In the genomic region with DNA sequence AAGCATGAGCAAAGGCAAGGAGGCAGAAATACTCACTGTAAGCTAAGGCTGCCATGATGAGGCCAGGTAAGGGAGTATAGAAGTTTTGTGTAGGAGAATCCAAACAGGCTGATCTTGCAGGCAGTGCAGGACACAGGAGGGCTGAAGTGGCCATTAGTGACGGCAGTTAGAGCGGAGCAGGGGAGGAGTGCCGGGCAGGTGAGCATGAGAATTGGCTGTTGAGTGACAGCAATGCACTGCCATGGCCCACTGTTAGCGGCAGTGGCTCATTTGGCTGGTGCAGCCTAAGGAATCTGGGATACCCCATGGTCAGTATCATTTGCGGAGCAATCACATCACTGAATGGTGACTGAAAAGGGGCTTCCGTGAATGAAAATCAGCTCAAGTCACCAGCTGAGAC, we compare ENCODE assay signal across 18 cellular contexts.
"Had no signal": no experiment of that assay in that cellular context is flagged by ENCODE, and none has a peak within 500 bp of the region (broad histone marks: within the 10 kb centered on the region; RNA-seq: fewer than 3 reads in every experiment).

No MANE protein-coding gene starts in this region.

- H3K36me3 ChIP-seq: lower lobe of right lung, spleen, WERI-Rb-1 had no signal

- H3K27me3 ChIP-seq: hepatocyte, spleen had no signal

- H3K4me3 ChIP-seq: hepatocyte, lower lobe of right lung, spleen had no signal

- DNase-seq: activated CD4-positive, alpha-beta T cell treated with anti-CD3 and anti-CD28 coated beads, Interleukin-2, amount 50 U/mL, for 1 hour; activated CD4-positive, CD25-positive, alpha-beta regulatory T cell treated with anti-CD3 and anti-CD28 coated beads, Interleukin-2, amount 50 U/mL, for 72 hours; activated CD8-positive, alpha-beta T cell treated with anti-CD3 and anti-CD28 coated beads, Interleukin-2, amount 10 ng/mL, durations not matched to agents 7 days and 5 days; activated naive CD8-positive, alpha-beta T cell treated with anti-CD3 and anti-CD28 coated beads for 36 hours; cerebellar nuclear complex; cortex of kidney; lower lobe of right lung; mesendoderm; naive B cell; nucleus accumbens; spleen; stimulated activated CD4-positive, alpha-beta T cell treated with anti-CD3 and anti-CD28 coated beads, Interleukin-4, amount 100 ng/mL, for 1 hour; stimulated activated naive CD4-positive, alpha-beta T cell; T-cell; WERI-Rb-1 had no signal

- H3K9me3 ChIP-seq: lower lobe of right lung, spleen had no signal

- H3K4me1 ChIP-seq: parathyroid adenoma had no signal

- ATAC-seq: activated CD8-positive, alpha-beta T cell treated with anti-CD3 and anti-CD28 coated beads, Interleukin-2, amount 10 ng/mL, durations not matched to agents 7 days and 5 days; lower lobe of right lung; T-cell had no signal

- H3K27ac ChIP-seq: epithelial cell of prostate, hepatocyte, lower lobe of right lung, parathyroid adenoma, spleen, WERI-Rb-1 had no signal
